ENCODE assay signal across 22 cellular contexts in genomic region chr1:193458628-193459027, GRCh38.
DNase-seq lines count a peak whose midpoint lies in the region; ATAC-seq, FAIRE-seq and TF ChIP-seq lines count a peak whose summit lies in the region.
"Had no signal": no experiment of that assay in that cellular context is flagged by ENCODE, and none has a peak within 500 bp of the region (broad histone marks: within the 10 kb centered on the region; RNA-seq: fewer than 3 reads in every experiment).

No MANE protein-coding gene starts in this region.

- H3K4me3 Mint-ChIP-seq in activated T-cell treated with anti-CD3 and anti-CD28 coated beads, Interleukin-2, amount 50 U/mL, for 24 hours: peak overlapping the region; percentile 45
- H3K4me3 Mint-ChIP-seq in activated T-helper 17 cell treated with anti-CD3 and anti-CD28 coated beads, Interleukin-2, amount 50 U/mL, for 72 hours: no peak overlapping the region
- H3K4me3 Mint-ChIP-seq: naive B cell had no signal

- no peak overlapping the region for H3K4me3 ChIP-seq in pancreas
- H3K4me3 ChIP-seq: coronary artery, lung, smooth muscle cell, uterus had no signal

- no peaks in the 10 kb centered on the region for H3K9me3 Mint-ChIP-seq in activated T-cell treated with anti-CD3 and anti-CD28 coated beads, Interleukin-2, amount 50 U/mL, for 24 hours
- no peaks in the 10 kb centered on the region for H3K9me3 Mint-ChIP-seq in activated T-helper 17 cell treated with anti-CD3 and anti-CD28 coated beads, Interleukin-2, amount 50 U/mL, for 72 hours
- H3K9me3 Mint-ChIP-seq: naive B cell had no signal

- no peaks in the 10 kb centered on the region for H3K4me1 ChIP-seq in pancreas
- H3K4me1 ChIP-seq: uterus had no signal

- peaks cover 41% of the 10 kb centered on the region for H3K4me1 Mint-ChIP-seq in activated T-cell treated with anti-CD3 and anti-CD28 coated beads, Interleukin-2, amount 50 U/mL, for 24 hours (ENCODE audit: low read depth)
- H3K4me1 Mint-ChIP-seq in activated T-helper 17 cell treated with anti-CD3 and anti-CD28 coated beads, Interleukin-2, amount 50 U/mL, for 72 hours: peaks cover 12% of the 10 kb centered on the region

- 91 to 93% methylated on average over 5 of the region's 5 CpGs for WGBS in pancreas, 2 donors

- no peak for TF ChIP-seq CTCF in pancreas (IDR thresholded peaks at IDR 0.05)

- FAIRE-seq in pancreas (lab: Jason Lieb, UNC): peak; percentile 32
- FAIRE-seq: G401.6 had no signal

- DNase-seq in activated T-cell treated with anti-CD3 and anti-CD28 coated beads, Interleukin-2, amount 50 U/mL, for 24 hours: no peak
- no peak for DNase-seq in activated T-cell treated with anti-CD3 and anti-CD28 coated beads, Interleukin-2, amount 50 U/mL, for 1 hour
- DNase-seq in pancreas (no peak), cerebellar nuclear complex (lab: John Stamatoyannopoulos, UW) (no peak), DMS114 treated with DMSO at 0.1 percent for 48 hours (lab: John Stamatoyannopoulos, UW; ENCODE audit: unreplicated experiment) (no peak), Right ventricle myocardium inferior (ENCODE audit: missing footprints) (no peak)
- DNase-seq: aorta, COR-L47, H7, KG1, naive B cell, NCI-H2081 treated with DMSO at 0.1 percent for 48 hours, NCI-H526 treated with DMSO at 0.1 percent for 48 hours, posterior cingulate gyrus, uterus had no signal

- no peaks in the 10 kb centered on the region for H3K36me3 ChIP-seq in pancreas
- H3K36me3 ChIP-seq: uterus had no signal

- no peaks in the 10 kb centered on the region for H3K36me3 Mint-ChIP-seq in activated T-cell treated with anti-CD3 and anti-CD28 coated beads, Interleukin-2, amount 50 U/mL, for 24 hours (ENCODE audit: low read depth)
- H3K36me3 Mint-ChIP-seq in activated T-helper 17 cell treated with anti-CD3 and anti-CD28 coated beads, Interleukin-2, amount 50 U/mL, for 72 hours (ENCODE audit: low read depth): peaks cover 34% of the 10 kb centered on the region
- H3K36me3 Mint-ChIP-seq: naive B cell had no signal

- intact Hi-C loops in pancreas (cut with DNase I) (no loop called here), Right ventricle myocardium inferior (cut with DNase I) (no loop called here)

- H3K27ac Mint-ChIP-seq in activated T-cell treated with anti-CD3 and anti-CD28 coated beads, Interleukin-2, amount 50 U/mL, for 24 hours: no peak overlapping the region
- H3K27ac Mint-ChIP-seq in activated T-helper 17 cell treated with anti-CD3 and anti-CD28 coated beads, Interleukin-2, amount 50 U/mL, for 72 hours: no peak overlapping the region

- no peaks in the 10 kb centered on the region for H3K9me3 ChIP-seq in pancreas
- H3K9me3 ChIP-seq: uterus had no signal

- H3K27me3 Mint-ChIP-seq in activated T-cell treated with anti-CD3 and anti-CD28 coated beads, Interleukin-2, amount 50 U/mL, for 24 hours: no peaks in the 10 kb centered on the region
- H3K27me3 Mint-ChIP-seq in activated T-helper 17 cell treated with anti-CD3 and anti-CD28 coated beads, Interleukin-2, amount 50 U/mL, for 72 hours: no peaks in the 10 kb centered on the region

- no peak overlapping the region for H3K27ac ChIP-seq in pancreas
- H3K27ac ChIP-seq: coronary artery, uterus had no signal

- H3K27me3 ChIP-seq in pancreas: no peaks in the 10 kb centered on the region
- H3K27me3 ChIP-seq: uterus had no signal

- ATAC-seq in HG03439 (IDR thresholded peaks at IDR 0.05; ENCODE audit: unreplicated experiment): peak; percentile 65
- ATAC-seq in activated T-helper 17 cell treated with anti-CD3 and anti-CD28 coated beads, Interleukin-2, amount 50 U/mL, for 72 hours (replicated peaks): peak; percentile 62
- ATAC-seq in pancreas: no peak
- no peak for ATAC-seq in Right ventricle myocardium inferior
- ATAC-seq: Panc1 had no signal

Comparison
In these comparisons a context has a peak if more than half of its experiments do, and no peak if none do; other contexts are left out.
1. ATAC-seq: peak in HG03439 (single experiment) and activated T-helper 17 cell treated with anti-CD3 and anti-CD28 coated beads, Interleukin-2, amount 50 U/mL, for 72 hours (single experiment); none in pancreas (0 of 4) and Right ventricle myocardium inferior (single experiment).